8 cellular contexts compared by ENCODE assay signal in the genomic region with DNA sequence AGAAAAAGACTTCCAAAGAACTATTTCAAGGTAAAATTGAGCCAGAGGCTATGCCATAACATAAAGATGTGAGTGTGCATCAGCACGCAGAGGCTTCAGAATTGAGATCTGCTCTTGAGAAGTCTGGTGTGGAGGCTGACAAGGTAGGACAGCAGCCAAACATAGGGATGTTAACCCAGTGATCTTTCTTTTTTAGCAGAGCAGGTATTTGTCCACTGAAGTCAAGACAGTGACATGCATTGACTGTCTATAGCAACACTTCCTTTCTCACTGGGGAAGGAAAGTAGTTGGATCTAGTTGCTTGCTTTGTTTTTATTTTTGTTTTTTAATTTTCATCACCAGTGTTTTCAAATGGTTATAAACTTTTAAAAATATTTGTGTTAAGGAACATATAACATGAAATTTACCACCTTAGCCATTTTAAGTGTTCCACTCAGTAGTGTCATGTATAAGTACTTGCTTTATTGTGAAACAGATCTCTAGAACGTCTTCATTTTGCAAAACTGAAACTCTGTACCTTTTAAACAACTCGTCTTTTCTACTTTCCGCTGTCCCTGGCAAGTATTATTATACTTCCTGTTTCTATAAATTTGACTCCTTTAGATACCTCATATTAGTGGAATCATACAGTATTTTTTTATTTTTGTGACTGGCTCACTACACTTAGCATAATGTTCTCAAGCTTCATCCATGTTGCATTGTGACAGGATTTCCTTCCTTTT. TPM values are rescaled to one million over a fixed set of nuclear protein-coding genes. Genes with fewer than 3 reads are reported as not detected.
DNase-seq lines count a peak whose midpoint lies in the region; ATAC-seq, FAIRE-seq and TF ChIP-seq lines count a peak whose summit lies in the region.
"Not testable (repeated sequence)": the region's sequence is repeated elsewhere in the genome, so short reads cannot be mapped to it uniquely, and the experiment has no call there.

No MANE protein-coding gene starts in this region.

- not testable (repeated sequence) for H3K9me3 ChIP-seq in GM12878 (replicated peaks; ENCODE audit: control insufficient read depth, insufficient read depth, low read length)

- H4K20me1 ChIP-seq in GM12878 (ENCODE audit: control insufficient read depth, insufficient read depth) = not testable (repeated sequence)

- H3K4me1 Mint-ChIP-seq in activated B cell treated with CpG ODN at 0.5 μM for 24 hours = peaks cover 45% of the 10 kb centered on the region
- H3K4me1 Mint-ChIP-seq in stimulated activated naive CD8-positive, alpha-beta T cell treated with anti-CD3 and anti-CD28 coated beads, Interleukin-15, Interleukin-2, amounts not matched to agents 100 ng/mL and 50 ng/mL, for 24 hours (ENCODE audit: low read depth) = peaks cover 42% of the 10 kb centered on the region

- TF ChIP-seq EP300 in GM12878 (IDR thresholded peaks at IDR 0.05; ENCODE audit: borderline replicate concordance in 1 of 2, control insufficient read depth in 1 of 2, low read depth in 2 of 2, low read length in 2 of 2) = not testable (repeated sequence)

- H2AFZ ChIP-seq in GM12878 (ENCODE audit: control insufficient read depth, low read depth, low read length) = not testable (repeated sequence)

- RAD21 ChIA-PET in GM12878 (lab: Charles Lee; ENCODE audit: unreplicated experiment) = not testable (repeated sequence)

- not testable (repeated sequence) for H3K4me3 ChIP-seq in GM12878

- not testable (repeated sequence) for TF ChIP-seq RAD21 in GM12878 (IDR thresholded peaks at IDR 0.05; ENCODE audit: insufficient read depth, low read depth, low read length)

- H3K27ac Mint-ChIP-seq in activated B cell treated with CpG ODN at 0.5 μM for 24 hours = peak overlapping the region; percentile 71
- not testable (repeated sequence) for H3K27ac Mint-ChIP-seq in stimulated activated naive CD8-positive, alpha-beta T cell treated with anti-CD3 and anti-CD28 coated beads, Interleukin-15, Interleukin-2, amounts not matched to agents 100 ng/mL and 50 ng/mL, for 24 hours

- intact Hi-C loops in activated B cell treated with CpG ODN at 0.5 μM for 24 hours (cut with micrococcal nuclease); GM12878 (cut with micrococcal nuclease; ENCODE audit: unreplicated experiment): not testable (repeated sequence)

- H3K36me3 ChIP-seq in GM12878 (ENCODE audit: control insufficient read depth in 2 of 2, insufficient read depth in 2 of 2, low read length in 1 of 2) = not testable (repeated sequence)

- POLR2A ChIA-PET in activated B cell treated with CpG ODN at 0.5 μM for 24 hours (lab: Charles Lee); GM12878 (lab: Charles Lee): not testable (repeated sequence)

- ATAC-seq in GM18508 (IDR thresholded peaks at IDR 0.05; ENCODE audit: insufficient read depth, unreplicated experiment) (peak; percentile 85), GM19438 (IDR thresholded peaks at IDR 0.05; ENCODE audit: low read depth, unreplicated experiment) (peak; percentile 84), HG02588 (IDR thresholded peaks at IDR 0.05; ENCODE audit: unreplicated experiment) (peak; percentile 68), HG03095 (IDR thresholded peaks at IDR 0.05; ENCODE audit: unreplicated experiment) (peak; percentile 83), HG03575 (IDR thresholded peaks at IDR 0.05; ENCODE audit: extremely low read depth, insufficient number of reproducible peaks, low FRiP score, unreplicated experiment) (peak; percentile 42), activated B cell treated with CpG ODN at 0.5 μM for 24 hours (ENCODE audit: low read depth) (peak; percentile 54), GM12878 (peak; percentile 81)

- BruUV-seq in GM12878 (replicated peaks; lab: Mats Ljungman, UMichigan) = not testable (repeated sequence)

- H3K27me3 Mint-ChIP-seq in activated B cell treated with CpG ODN at 0.5 μM for 24 hours; stimulated activated naive CD8-positive, alpha-beta T cell treated with anti-CD3 and anti-CD28 coated beads, Interleukin-15, Interleukin-2, amounts not matched to agents 100 ng/mL and 50 ng/mL, for 24 hours: not testable (repeated sequence)

- FAIRE-seq in GM12878 (lab: Jason Lieb, UNC) = peak; percentile 7

- not testable (repeated sequence) for TF ChIP-seq CTCF in activated B cell treated with CpG ODN at 0.5 μM for 24 hours (IDR thresholded peaks at IDR 0.05); GM12878 (IDR thresholded peaks at IDR 0.05 in 2 of 3, conservative IDR thresholded peaks at IDR 0.05 in 1 of 3; ENCODE audit: control insufficient read depth in 2 of 3, extremely low read depth in 1 of 3, insufficient read depth in 1 of 3, low read depth in 3 of 3, low read length in 3 of 3)

- not testable (repeated sequence) for TF ChIP-seq POLR2A in GM12878 (IDR thresholded peaks at IDR 0.05; ENCODE audit: low read depth, low read length)

- SMC1A ChIA-PET in GM12878 (lab: Charles Lee; ENCODE audit: uncharacterized antibody, unreplicated experiment) = not testable (repeated sequence)

- H3K27ac ChIP-seq in GM12878 (ENCODE audit: control insufficient read depth, insufficient read depth) = not testable (repeated sequence)

- peak overlapping the region; percentile 59; the same call in 1 of the 2 replicates for H3K4me2 ChIP-seq in GM12878 (ENCODE audit: control insufficient read depth, insufficient read depth)

- H3K4me3 Mint-ChIP-seq in activated B cell treated with CpG ODN at 0.5 μM for 24 hours = peak overlapping the region; percentile 52
- peak overlapping the region; percentile 8 for H3K4me3 Mint-ChIP-seq in stimulated activated naive CD8-positive, alpha-beta T cell treated with anti-CD3 and anti-CD28 coated beads, Interleukin-15, Interleukin-2, amounts not matched to agents 100 ng/mL and 50 ng/mL, for 24 hours

- CTCF ChIA-PET in activated B cell treated with CpG ODN at 0.5 μM for 24 hours (lab: Charles Lee); GM12878 (lab: Yijun Ruan, JAX): not testable (repeated sequence)

- H3K27me3 ChIP-seq in GM12878 (replicated peaks in 1 of 2; ENCODE audit: control insufficient read depth in 2 of 2, insufficient read depth in 2 of 2, low read length in 1 of 2) = not testable (repeated sequence)

- not testable (repeated sequence) for H3K9me3 Mint-ChIP-seq in activated B cell treated with CpG ODN at 0.5 μM for 24 hours; stimulated activated naive CD8-positive, alpha-beta T cell treated with anti-CD3 and anti-CD28 coated beads, Interleukin-15, Interleukin-2, amounts not matched to agents 100 ng/mL and 50 ng/mL, for 24 hours

- peaks cover 20% of the 10 kb centered on the region for H3K4me1 ChIP-seq in GM12878 (ENCODE audit: control insufficient read depth, insufficient read depth, low read length)

- peaks cover 31% of the 10 kb centered on the region for H3K36me3 Mint-ChIP-seq in activated B cell treated with CpG ODN at 0.5 μM for 24 hours (ENCODE audit: low read depth)
- H3K36me3 Mint-ChIP-seq in stimulated activated naive CD8-positive, alpha-beta T cell treated with anti-CD3 and anti-CD28 coated beads, Interleukin-15, Interleukin-2, amounts not matched to agents 100 ng/mL and 50 ng/mL, for 24 hours (ENCODE audit: low read depth) = peaks cover 26% of the 10 kb centered on the region

- DNase-seq in activated B cell treated with CpG ODN at 0.5 μM for 24 hours; GM12878 (ENCODE audit: low read depth, low spot score): not testable (repeated sequence)

- in situ Hi-C loops in GM12878 (cut with MboI) = not testable (repeated sequence)

- H3K9ac ChIP-seq in GM12878 (ENCODE audit: control insufficient read depth, insufficient read depth, low read length) = not testable (repeated sequence)

- WGBS in GM12878 (ENCODE audit: insufficient coverage, insufficient replicate concordance, low lambda C conversion rate, missing lambda C conversion rate) = 25% methylated on average over 4 of the region's 4 CpGs

- not testable (repeated sequence) for H3K79me2 ChIP-seq in GM12878 (ENCODE audit: control insufficient read depth, insufficient read depth, low read length)

RNA-seq across cellular contexts. Expression of a gene that starts 40.7 kb away (rescaled TPM):
- total RNA-seq in activated B cell treated with CpG ODN at 0.5 μM for 24 hours (74.6 and 87.9 TPM in 2 replicates), GM12878 (2014; rRNA removed) (121 and 184 TPM in 2 replicates), GM12878 (2014; rRNA removed; fragmentation: Illumina TruSeq; extraction: Trizol) (110 and 118 TPM in 2 replicates), GM12878 (2021) (63.6 and 67.6 TPM in 2 replicates)
- total RNA-seq in GM12878 (2013; cell fraction: nucleolus; rRNA removed) = 129 and 138 TPM in 2 replicates
- polyA plus RNA-seq in GM12878 (2011; ENCODE audit: low read depth) = 20.0 TPM
- polyA plus RNA-seq in GM12878 (2011; rRNA removed) (168 and 274 TPM in 2 replicates), GM12878 (2014; fragmentation: Illumina TruSeq; extraction: Trizol) (109 and 157 TPM in 2 replicates), GM12878 (2014; fragmentation: Nextera tagmentation; extraction: Ambion mirVana) (100 to 1,000 TPM; 101 to 136 TPM), GM12878 (2014; rRNA removed) (75.5 and 98.4 TPM in 2 replicates), GM12878 (2016; fragmentation: Nextera tagmentation; extraction: Ambion mirVana) (10 to 100 TPM; 68.3 to 80.7 TPM)
- 68.3 and 83.0 TPM in 2 replicates for polyA plus RNA-seq in GM12878 (2011; cell fraction: cytosol; rRNA removed)
- 44.5 and 47.6 TPM in 2 replicates for polyA plus RNA-seq in GM12878 (2011; cell fraction: nucleus; rRNA removed)
- polyA plus RNA-seq in GM12878 (2012) = 35.5 and 64.6 TPM in 2 replicates
- 77.1 and 79.8 TPM in 2 replicates for polyA minus RNA-seq in GM12878 (2011; rRNA and poly(A)+ RNA removed)
- 47.7 and 48.8 TPM in 2 replicates for polyA minus RNA-seq in GM12878 (2011; cell fraction: cytosol; rRNA and poly(A)+ RNA removed)
- 32.8 and 57.2 TPM in 2 replicates for polyA minus RNA-seq in GM12878 (2011; cell fraction: nucleus; rRNA and poly(A)+ RNA removed)
